ENCODE assay signal across 17 cellular contexts in the genomic region with DNA sequence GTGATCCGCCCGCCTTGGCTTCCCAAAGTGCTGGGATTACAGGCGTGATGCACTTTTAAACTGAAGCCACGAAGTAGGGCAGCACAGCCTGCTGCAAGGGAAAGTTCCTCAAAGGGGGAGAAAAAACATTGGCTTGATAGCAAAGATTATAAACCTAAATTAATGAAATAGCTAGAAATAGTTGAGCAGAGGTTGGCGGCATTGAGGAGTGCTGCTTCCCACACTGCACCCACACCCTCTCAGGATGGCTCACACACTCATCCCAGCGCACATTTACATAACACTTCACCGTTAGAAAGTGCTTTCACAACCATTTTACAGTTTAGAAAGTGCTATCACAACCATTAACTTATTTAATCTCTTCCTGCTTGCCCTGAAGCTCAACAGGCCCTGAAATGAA. TPM values are rescaled to one million over a fixed set of nuclear protein-coding genes. Genes with fewer than 3 reads are reported as not detected.
DNase-seq lines count a peak whose midpoint lies in the region; ATAC-seq and TF ChIP-seq lines count a peak whose summit lies in the region.
"Had no signal": no experiment of that assay in that cellular context is flagged by ENCODE, and none has a peak within 500 bp of the region (broad histone marks: within the 10 kb centered on the region; RNA-seq: fewer than 3 reads in every experiment).

No MANE protein-coding gene starts in this region.

- no peak overlapping the region for H3K4me3 Mint-ChIP-seq in GM23338
- H3K4me3 Mint-ChIP-seq: CD14-positive monocyte; CD4-positive, alpha-beta memory T cell; IgD-negative memory B cell had no signal

- H3K9me3 Mint-ChIP-seq in GM23338 = no peaks in the 10 kb centered on the region

- ATAC-seq in GM23338 = no peak
- ATAC-seq: HepG2 had no signal

- no peaks in the 10 kb centered on the region for H3K36me3 Mint-ChIP-seq in GM23338 (ENCODE audit: low read depth)
- H3K36me3 Mint-ChIP-seq: CD14-positive monocyte; CD4-positive, alpha-beta memory T cell; IgD-negative memory B cell had no signal

- H3K27ac ChIP-seq in GM23338 (ENCODE audit: low read depth) (no peak overlapping the region), caudate nucleus (ENCODE audit: low read depth, low read length) (no peak overlapping the region)
- H3K27ac ChIP-seq: BLaER1 had no signal

- no peaks in the 10 kb centered on the region for H3K27me3 ChIP-seq in GM23338 (ENCODE audit: insufficient read depth)
- H3K27me3 ChIP-seq: BLaER1 had no signal

- intact Hi-C loops in head of caudate nucleus (cut with DNase I) = no loop called here

- peak; percentile 37 for DNase-seq in Ammon's horn (ENCODE audit: low spot score)
- DNase-seq in GM23338 (ENCODE audit: low spot score) = no peak
- peak in 42 of 61 donors; percentile 5 to 88 (median 30) for DNase-seq in caudate nucleus (lab: John Stamatoyannopoulos, UW)
- peak; percentile 6 to 86 (median 62) for DNase-seq in head of caudate nucleus
- no peak for DNase-seq in NCI-H774 (lab: John Stamatoyannopoulos, UW)
- DNase-seq in globus pallidus (ENCODE audit: low spot score) = no peak
- DNase-seq in ecto neural progenitor cell (ENCODE audit: low spot score) = no peak
- DNase-seq: ACHN; Calu3; CD4-positive, alpha-beta memory T cell; GOT3; KBM-7 had no signal

- peaks cover 11% of the 10 kb centered on the region for H3K27me3 Mint-ChIP-seq in GM23338 (ENCODE audit: insufficient read depth, low read depth, poor library complexity)

- no peaks in the 10 kb centered on the region for H3K79me2 ChIP-seq in GM23338 (replicated peaks; ENCODE audit: insufficient read depth)

- peak overlapping the region; percentile 8; the same call in 1 of the 2 replicates for H2AFZ ChIP-seq in GM23338

- no peak for TF ChIP-seq CTCF in GM23338 (conservative IDR thresholded peaks at IDR 0.05; ENCODE audit: low read depth in 2 of 2)

- H3K4me3 ChIP-seq in GM23338 = no peak overlapping the region
- H3K4me3 ChIP-seq: BLaER1, HAP-1 had no signal

- H3K36me3 ChIP-seq in GM23338 (ENCODE audit: insufficient read depth) = no peaks in the 10 kb centered on the region
- H3K36me3 ChIP-seq: HAP-1 had no signal

- H3K4me2 ChIP-seq in GM23338 = no peak overlapping the region
- H3K4me2 ChIP-seq: BLaER1 had no signal

- no peaks in the 10 kb centered on the region for H3K4me1 ChIP-seq in GM23338 (ENCODE audit: insufficient read depth)
- H3K4me1 ChIP-seq: HAP-1 had no signal

- H3F3A ChIP-seq in GM23338 (replicated peaks; ENCODE audit: low read depth) = no peaks in the 10 kb centered on the region

- H4K20me1 ChIP-seq in GM23338 (replicated peaks; ENCODE audit: insufficient read depth) = no peaks in the 10 kb centered on the region
- H4K20me1 ChIP-seq: BLaER1 had no signal

- H3K9me2 ChIP-seq in GM23338 (ENCODE audit: insufficient read depth) = peaks cover 15% of the 10 kb centered on the region

- H3K4me1 Mint-ChIP-seq in GM23338 = peaks cover 15% of the 10 kb centered on the region
- H3K4me1 Mint-ChIP-seq: CD14-positive monocyte; CD4-positive, alpha-beta memory T cell; IgD-negative memory B cell had no signal

- no peak overlapping the region for H3K27ac Mint-ChIP-seq in GM23338
- H3K27ac Mint-ChIP-seq: CD4-positive, alpha-beta memory T cell; IgD-negative memory B cell had no signal

TF ChIP-seq in GM23338, 12 proteins besides CTCF, POLR2A, EP300 and RAD21 (continues in another document):
- TF ChIP-seq ZNF114 (CRISPR knock-in tag; IDR thresholded peaks at IDR 0.05) = no peak
- TF ChIP-seq EZH2phosphoT487 (IDR thresholded peaks at IDR 0.05; ENCODE audit: unreplicated experiment) = no peak
- no peak for TF ChIP-seq JUNB (IDR thresholded peaks at IDR 0.05; ENCODE audit: unreplicated experiment)
- no peak for TF ChIP-seq NANOG (IDR thresholded peaks at IDR 0.05; ENCODE audit: borderline replicate concordance)
- TF ChIP-seq, protein P1, sequence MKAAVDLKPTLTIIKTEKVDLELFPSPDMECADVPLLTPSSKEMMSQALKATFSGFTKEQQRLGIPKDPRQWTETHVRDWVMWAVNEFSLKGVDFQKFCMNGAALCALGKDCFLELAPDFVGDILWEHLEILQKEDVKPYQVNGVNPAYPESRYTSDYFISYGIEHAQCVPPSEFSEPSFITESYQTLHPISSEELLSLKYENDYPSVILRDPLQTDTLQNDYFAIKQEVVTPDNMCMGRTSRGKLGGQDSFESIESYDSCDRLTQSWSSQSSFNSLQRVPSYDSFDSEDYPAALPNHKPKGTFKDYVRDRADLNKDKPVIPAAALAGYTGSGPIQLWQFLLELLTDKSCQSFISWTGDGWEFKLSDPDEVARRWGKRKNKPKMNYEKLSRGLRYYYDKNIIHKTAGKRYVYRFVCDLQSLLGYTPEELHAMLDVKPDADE (IDR thresholded peaks at IDR 0.05) = no peak
- TF ChIP-seq, protein P2, sequence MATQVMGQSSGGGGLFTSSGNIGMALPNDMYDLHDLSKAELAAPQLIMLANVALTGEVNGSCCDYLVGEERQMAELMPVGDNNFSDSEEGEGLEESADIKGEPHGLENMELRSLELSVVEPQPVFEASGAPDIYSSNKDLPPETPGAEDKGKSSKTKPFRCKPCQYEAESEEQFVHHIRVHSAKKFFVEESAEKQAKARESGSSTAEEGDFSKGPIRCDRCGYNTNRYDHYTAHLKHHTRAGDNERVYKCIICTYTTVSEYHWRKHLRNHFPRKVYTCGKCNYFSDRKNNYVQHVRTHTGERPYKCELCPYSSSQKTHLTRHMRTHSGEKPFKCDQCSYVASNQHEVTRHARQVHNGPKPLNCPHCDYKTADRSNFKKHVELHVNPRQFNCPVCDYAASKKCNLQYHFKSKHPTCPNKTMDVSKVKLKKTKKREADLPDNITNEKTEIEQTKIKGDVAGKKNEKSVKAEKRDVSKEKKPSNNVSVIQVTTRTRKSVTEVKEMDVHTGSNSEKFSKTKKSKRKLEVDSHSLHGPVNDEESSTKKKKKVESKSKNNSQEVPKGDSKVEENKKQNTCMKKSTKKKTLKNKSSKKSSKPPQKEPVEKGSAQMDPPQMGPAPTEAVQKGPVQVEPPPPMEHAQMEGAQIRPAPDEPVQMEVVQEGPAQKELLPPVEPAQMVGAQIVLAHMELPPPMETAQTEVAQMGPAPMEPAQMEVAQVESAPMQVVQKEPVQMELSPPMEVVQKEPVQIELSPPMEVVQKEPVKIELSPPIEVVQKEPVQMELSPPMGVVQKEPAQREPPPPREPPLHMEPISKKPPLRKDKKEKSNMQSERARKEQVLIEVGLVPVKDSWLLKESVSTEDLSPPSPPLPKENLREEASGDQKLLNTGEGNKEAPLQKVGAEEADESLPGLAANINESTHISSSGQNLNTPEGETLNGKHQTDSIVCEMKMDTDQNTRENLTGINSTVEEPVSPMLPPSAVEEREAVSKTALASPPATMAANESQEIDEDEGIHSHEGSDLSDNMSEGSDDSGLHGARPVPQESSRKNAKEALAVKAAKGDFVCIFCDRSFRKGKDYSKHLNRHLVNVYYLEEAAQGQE (IDR thresholded peaks at IDR 0.05; ENCODE audit: unreplicated experiment) = no peak
- TF ChIP-seq POLR2AphosphoS5 (IDR thresholded peaks at IDR 0.05; ENCODE audit: low read depth) = no peak
- TF ChIP-seq ZNF331 (CRISPR knock-in tag; IDR thresholded peaks at IDR 0.05; ENCODE audit: low read depth) = no peak
- TF ChIP-seq CREB1 (CRISPR knock-in tag; IDR thresholded peaks at IDR 0.05; ENCODE audit: low read depth) = no peak
- no peak for TF ChIP-seq EZH2 (IDR thresholded peaks at IDR 0.05; ENCODE audit: low read depth, unreplicated experiment)
- TF ChIP-seq STAT1 (IDR thresholded peaks at IDR 0.05; ENCODE audit: unreplicated experiment) = no peak

RNA-seq across cellular contexts. Expression of a gene that starts 44.4 kb away (rescaled TPM):
- 5.3 and 8.5 TPM in 2 replicates for total RNA-seq in GM23338 (2014; rRNA removed; shearing (Covaris generic))
- 3.6 and 4.3 TPM in 2 replicates for polyA plus RNA-seq in GM23338 (2016; fragmentation: Nextera tagmentation; extraction: Ambion mirVana)
- total RNA-seq: Calu3; CD4-positive, alpha-beta memory T cell; HepG2 had no signal
- polyA plus RNA-seq: HepG2 had no signal

Comparison
In these comparisons a context has a peak if more than half of its experiments do, and no peak if none do; other contexts are left out.
1. DNase-seq: peak in Ammon's horn (single experiment), caudate nucleus (42 of 61) and head of caudate nucleus (42 of 42); none in GM23338 (single experiment), NCI-H774 (single experiment), globus pallidus (single experiment) and ecto neural progenitor cell (single experiment).